Comparison of ENCODE assay signal across 1 cellular context in genomic region chr16:89556750-89557149, GRCh38.
TF ChIP-seq lines count a peak whose summit lies in the region.

No MANE protein-coding gene starts in this region.

TF ChIP-seq in HepG2, 621 proteins besides CTCF, POLR2A, EP300 and RAD21:
- no peak for TF ChIP-seq ZNF747 (CRISPR knock-in tag; IDR thresholded peaks at IDR 0.05; ENCODE audit: borderline replicate concordance)
- no peak for TF ChIP-seq MIXL1 (CRISPR knock-in tag; IDR thresholded peaks at IDR 0.05)
- 0 out of 2 replicates have a peak, but pooled peaks have one; percentile 6 for TF ChIP-seq MXD3 (CRISPR knock-in tag; IDR thresholded peaks at IDR 0.05)
- TF ChIP-seq AGO2 (optimal IDR thresholded peaks at IDR 0.05; ENCODE audit: low read depth, low read length), result peak; percentile 78
